In genomic region chr10:102775201-102775972, GRCh38 we compare ENCODE assay signal across 8 cellular contexts. TPM values are rescaled to one million over a fixed set of nuclear protein-coding genes. Genes with fewer than 3 reads are reported as not detected.
DNase-seq lines count a peak whose midpoint lies in the region; ATAC-seq and TF ChIP-seq lines count a peak whose summit lies in the region.

No MANE protein-coding gene starts in this region.

- H3K36me3 ChIP-seq in Panc1 (ENCODE audit: control insufficient read depth, insufficient read depth, low read length) (no peaks in the 10 kb centered on the region), duodenal mucosa (ENCODE audit: control insufficient read depth in 1 of 2, insufficient read depth in 2 of 2, low read length in 2 of 2) (no peaks in the 10 kb centered on the region), testis (ENCODE audit: low read depth, missing control alignments) (no peaks in the 10 kb centered on the region)

- CTCF ChIA-PET in Panc1 (lab: Charles Lee), result interaction anchor here (0.6 to 0.7 kb wide), 5 partner anchors 62 to 318 kb away, joined by 4 to 5 read pairs (median 5); no protein-coding TSS in a partner anchor

- H3K27ac ChIP-seq in Panc1 (ENCODE audit: low read length) (peak overlapping the region; percentile 94), duodenal mucosa (ENCODE audit: low read depth, low read length) (peak overlapping the region; percentile 80), testis (peak overlapping the region; percentile 93)

- H3K9ac ChIP-seq in duodenal mucosa (ENCODE audit: low read depth in 1 of 2, low read length in 2 of 2), result peak overlapping the region in 1 of 2 donors; percentile 65

- ATAC-seq in Panc1 (peak; percentile 29), GM19351 (IDR thresholded peaks at IDR 0.05; ENCODE audit: unreplicated experiment) (no peak), HG03565 (IDR thresholded peaks at IDR 0.05; ENCODE audit: unreplicated experiment) (no peak)

- POLR2A ChIA-PET in Panc1 (lab: Charles Lee), result interaction anchor here (0.6 to 0.9 kb wide), 6 partner anchors 10 to 839 kb away, joined by 5 to 12 read pairs (median 6); partner anchors contain the start of gene SFXN2

- BruUV-seq in Panc1 (replicated peaks; lab: Mats Ljungman, UMichigan), result no TSS peak

- H3K4me3 ChIP-seq in Panc1 (ENCODE audit: low read depth in 2 of 2, low read length in 2 of 2) (peak overlapping the region; percentile 21 to 53), duodenal mucosa (ENCODE audit: low read depth in 1 of 2, low read length in 2 of 2) (no peak overlapping the region), testis (peak overlapping the region; percentile 17 to 43)

- H3K4me1 ChIP-seq in Panc1 (ENCODE audit: control insufficient read depth, insufficient read depth, low read length) (peaks cover 89% of the 10 kb centered on the region), duodenal mucosa (ENCODE audit: control insufficient read depth in 1 of 2, insufficient read depth in 2 of 2, low read length in 2 of 2) (peaks cover 24 to 39% of the 10 kb centered on the region in 2 donors), testis (peaks cover 88% of the 10 kb centered on the region)

- TF ChIP-seq POLR2A in testis (IDR thresholded peaks at IDR 0.05), result no peak

- 31 to 32% methylated on average over 16 of the region's 16 CpGs for WGBS in testis, 2 donors

- in situ Hi-C loops in Panc1 (cut with HindIII; ENCODE audit: low pct_unique_long_range_greater_than_20kb, low sequenced_read_pairs), result no loop called here

- no peak for DNase-seq in Panc1 (ENCODE audit: low read depth, low spot score)
- DNase-seq in mesenteric fat pad (ENCODE audit: low spot score), result peak; percentile 85
- DNase-seq in testis, result peak; percentile 79
- DNase-seq in dedifferentiated amniotic fluid mesenchymal stem cell (ENCODE audit: extremely low spot score), result no peak
- no peak for DNase-seq in kidney glomerular epithelial cell (lab: John Stamatoyannopoulos, UW)

- TF ChIP-seq CTCF in Panc1 (IDR thresholded peaks at IDR 0.05) (no peak), testis (IDR thresholded peaks at IDR 0.05) (no peak)

- no peaks in the 10 kb centered on the region for H3K27me3 ChIP-seq in Panc1 (ENCODE audit: control insufficient read depth, insufficient read depth, low read length)
- H3K27me3 ChIP-seq in duodenal mucosa (ENCODE audit: control insufficient read depth in 1 of 2, insufficient read depth in 2 of 2, low read length in 2 of 2), result no peaks in the 10 kb centered on the region
- H3K27me3 ChIP-seq in testis, result no peaks in the 10 kb centered on the region

- H3K9me3 ChIP-seq in Panc1 (ENCODE audit: control insufficient read depth, insufficient read depth, low read depth, low read length) (no peaks in the 10 kb centered on the region), duodenal mucosa (ENCODE audit: control insufficient read depth in 1 of 2, low read length in 2 of 2) (no peaks in the 10 kb centered on the region), testis (no peaks in the 10 kb centered on the region)

- intact Hi-C loops in Panc1 (cut with micrococcal nuclease; ENCODE audit: unreplicated experiment), result no loop called here
- intact Hi-C loops in testis (cut with DNase I; ENCODE audit: low total_unique reads), result no loop called here

RNA-seq across cellular contexts. Expression of gene WBP1L, which starts 31.6 kb away (rescaled TPM):
- 91.3 TPM for total RNA-seq in Panc1 (2021; ENCODE audit: unreplicated experiment)
- polyA plus RNA-seq in Panc1 (2012; ENCODE audit: insufficient read length), result 99.5 TPM
- total RNA-seq in mesenteric fat pad, result 98.0 TPM
- total RNA-seq in testis, result 100 to 1,000 TPM; 113 to 165 TPM
- 72.4 TPM for polyA plus RNA-seq in testis (ENCODE audit: insufficient read depth, low read depth, low replicate concordance)

Comparison
In these comparisons a context has a peak if more than half of its experiments do, and no peak if none do; other contexts are left out.
1. DNase-seq: peak in mesenteric fat pad (single experiment) and testis (single experiment); none in Panc1 (single experiment), dedifferentiated amniotic fluid mesenchymal stem cell (single experiment) and kidney glomerular epithelial cell (single experiment).
2. H3K4me3 ChIP-seq: peak in Panc1 (2 of 2) and testis (2 of 2); none in duodenal mucosa (0 of 2).
3. Peak in every context shown above with its lines, with median percentiles within 50 percentile points of each other: H3K27ac ChIP-seq.